ENCODE assay signal across 20 cellular contexts in the genomic region with DNA sequence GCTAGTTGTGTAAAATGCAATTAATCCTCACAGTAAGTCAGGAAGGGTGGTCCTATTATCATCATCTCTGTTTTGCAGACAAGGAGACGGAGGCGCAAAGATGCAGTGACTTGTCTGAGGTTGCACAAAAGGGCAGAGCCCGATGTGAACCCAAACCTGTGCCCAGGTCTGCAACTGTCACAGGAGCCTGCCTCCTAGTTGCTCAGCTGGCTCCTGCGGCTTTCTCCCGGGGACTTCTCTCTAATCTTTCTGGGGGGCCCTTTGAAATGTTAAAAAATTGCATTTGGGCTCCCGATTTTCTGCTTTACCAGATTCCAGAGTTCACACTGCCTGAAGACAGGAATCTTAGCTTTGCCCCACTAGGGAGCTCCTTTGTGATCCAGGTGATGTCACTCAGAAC. TPM values are rescaled to one million over a fixed set of nuclear protein-coding genes. Genes with fewer than 3 reads are reported as not detected.
DNase-seq lines count a peak whose midpoint lies in the region; ATAC-seq and TF ChIP-seq lines count a peak whose summit lies in the region.
"Had no signal": no experiment of that assay in that cellular context is flagged by ENCODE, and none has a peak within 500 bp of the region (broad histone marks: within the 10 kb centered on the region; RNA-seq: fewer than 3 reads in every experiment).

No MANE protein-coding gene starts in this region.

- H3K4me3 ChIP-seq in HUES6 (ENCODE audit: low read depth, low read length) (peak overlapping the region; percentile 52), iPS-20b (ENCODE audit: low read length) (peak overlapping the region; percentile 58; the same call in 1 of the 2 replicates), dorsolateral prefrontal cortex (no peak overlapping the region)

- H3K27ac ChIP-seq in HUES6 (ENCODE audit: low read depth, low read length) = no peak overlapping the region
- no peak overlapping the region for H3K27ac ChIP-seq in iPS-20b (ENCODE audit: low read length)
- H3K27ac ChIP-seq in dorsolateral prefrontal cortex = no peak overlapping the region

- H3K36me3 ChIP-seq in HUES6 (ENCODE audit: control insufficient read depth, insufficient read depth, low read length) (no peaks in the 10 kb centered on the region), iPS-20b (ENCODE audit: insufficient read depth, low read depth, low read length) (no peaks in the 10 kb centered on the region)

- POLR2A ChIA-PET in WTC11 (lab: Charles Lee) = no interaction called here

- peak overlapping the region; percentile 54 for H3K4me3 Mint-ChIP-seq in WTC11
- H3K4me3 Mint-ChIP-seq: CD4-positive, alpha-beta memory T cell had no signal

- TF ChIP-seq CTCF in WTC11 (IDR thresholded peaks at IDR 0.05) (no peak), dorsolateral prefrontal cortex (IDR thresholded peaks at IDR 0.05 in 54 of 56, conservative IDR thresholded peaks at IDR 0.05 in 2 of 56; ENCODE audit: low read depth in 1 of 56, partially characterized antibody in 56 of 56) (no peak)

- no peaks in the 10 kb centered on the region for H3K9me3 Mint-ChIP-seq in WTC11
- H3K9me3 Mint-ChIP-seq: CD4-positive, alpha-beta memory T cell had no signal

- ATAC-seq in WTC11 (no peak), GM21576 (IDR thresholded peaks at IDR 0.05; ENCODE audit: unreplicated experiment) (no peak)

- H3K4me1 ChIP-seq in HUES6 (ENCODE audit: control insufficient read depth, insufficient read depth, low read length) = peaks cover 20% of the 10 kb centered on the region
- H3K4me1 ChIP-seq in iPS-20b (ENCODE audit: insufficient read depth, low read length) = peaks cover 3% of the 10 kb centered on the region

- peaks cover 50% of the 10 kb centered on the region for H3K27me3 Mint-ChIP-seq in WTC11 (ENCODE audit: low read depth)

- CTCF ChIA-PET in WTC11 (lab: Charles Lee) = interaction anchor here (0.5 to 2.9 kb wide), 10 partner anchors 13 to 421 kb away, joined by 3 to 17 read pairs (median 4); no protein-coding TSS in a partner anchor

- intact Hi-C loops in dorsolateral prefrontal cortex (cut with DNase I) = no loop called here

- peaks cover 46% of the 10 kb centered on the region for H3K27me3 ChIP-seq in HUES6 (ENCODE audit: control insufficient read depth, insufficient read depth, low read length)
- peaks cover 53% of the 10 kb centered on the region for H3K27me3 ChIP-seq in iPS-20b (ENCODE audit: insufficient read depth, low read length)
- H3K27me3 ChIP-seq in dorsolateral prefrontal cortex = peaks cover 0 to 59% (median 13%) of the 10 kb centered on the region in 45 donors

- no peaks in the 10 kb centered on the region for H3K9me3 ChIP-seq in HUES6 (ENCODE audit: control insufficient read depth, insufficient read depth, low read depth, low read length)
- H3K9me3 ChIP-seq in iPS-20b (ENCODE audit: insufficient read depth, low read depth, low read length) = no peaks in the 10 kb centered on the region

- no peak overlapping the region for H3K27ac Mint-ChIP-seq in WTC11
- H3K27ac Mint-ChIP-seq: CD4-positive, alpha-beta memory T cell had no signal

- H3K4me1 Mint-ChIP-seq in WTC11 = peaks cover 29% of the 10 kb centered on the region

- H3K36me3 Mint-ChIP-seq in WTC11 = no peaks in the 10 kb centered on the region
- H3K36me3 Mint-ChIP-seq: CD4-positive, alpha-beta memory T cell had no signal

- H3K9ac ChIP-seq in HUES6 (ENCODE audit: low read length) (no peak overlapping the region), iPS-20b (ENCODE audit: low read depth, low read length) (no peak overlapping the region)

- DNase-seq in WTC11 (ENCODE audit: low spot score) = no peak
- no peak for DNase-seq in GF-D8 (lab: John Stamatoyannopoulos, UW)
- DNase-seq in NCI-H526 treated with DMSO at 0.1 percent for 48 hours (lab: John Stamatoyannopoulos, UW) = no peak
- DNase-seq in dorsolateral prefrontal cortex = no peak
- DNase-seq: CD4-positive, alpha-beta memory T cell; DMS79; IMR-90; NCI-H1105 treated with DMSO at 0.1 percent for 48 hours; NCI-H187 treated with DMSO at 0.1 percent for 48 hours; NCI-H446; NK-92 treated with Interleukin-12 subunit alpha and Interleukin-12 subunit beta, amount 100 ng/mL, for 24 hours; OCI-M1; RPMI8226; SIG-M5 had no signal

TF ChIP-seq in WTC11, 78 proteins besides CTCF, POLR2A, EP300 and RAD21:
- TF ChIP-seq ZNF423 (CRISPR knock-in tag; IDR thresholded peaks at IDR 0.05) = peak; percentile 52; the same call in 1 of the 2 replicates
- TF ChIP-seq, protein P1, sequence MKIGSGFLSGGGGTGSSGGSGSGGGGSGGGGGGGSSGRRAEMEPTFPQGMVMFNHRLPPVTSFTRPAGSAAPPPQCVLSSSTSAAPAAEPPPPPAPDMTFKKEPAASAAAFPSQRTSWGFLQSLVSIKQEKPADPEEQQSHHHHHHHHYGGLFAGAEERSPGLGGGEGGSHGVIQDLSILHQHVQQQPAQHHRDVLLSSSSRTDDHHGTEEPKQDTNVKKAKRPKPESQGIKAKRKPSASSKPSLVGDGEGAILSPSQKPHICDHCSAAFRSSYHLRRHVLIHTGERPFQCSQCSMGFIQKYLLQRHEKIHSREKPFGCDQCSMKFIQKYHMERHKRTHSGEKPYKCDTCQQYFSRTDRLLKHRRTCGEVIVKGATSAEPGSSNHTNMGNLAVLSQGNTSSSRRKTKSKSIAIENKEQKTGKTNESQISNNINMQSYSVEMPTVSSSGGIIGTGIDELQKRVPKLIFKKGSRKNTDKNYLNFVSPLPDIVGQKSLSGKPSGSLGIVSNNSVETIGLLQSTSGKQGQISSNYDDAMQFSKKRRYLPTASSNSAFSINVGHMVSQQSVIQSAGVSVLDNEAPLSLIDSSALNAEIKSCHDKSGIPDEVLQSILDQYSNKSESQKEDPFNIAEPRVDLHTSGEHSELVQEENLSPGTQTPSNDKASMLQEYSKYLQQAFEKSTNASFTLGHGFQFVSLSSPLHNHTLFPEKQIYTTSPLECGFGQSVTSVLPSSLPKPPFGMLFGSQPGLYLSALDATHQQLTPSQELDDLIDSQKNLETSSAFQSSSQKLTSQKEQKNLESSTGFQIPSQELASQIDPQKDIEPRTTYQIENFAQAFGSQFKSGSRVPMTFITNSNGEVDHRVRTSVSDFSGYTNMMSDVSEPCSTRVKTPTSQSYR (CRISPR knock-in tag; IDR thresholded peaks at IDR 0.05) = no peak

RNA-seq across cellular contexts. Expression of a gene that starts 9.4 kb away (rescaled TPM):
- total RNA-seq in WTC11 (2021) (not detected in 3 replicates), dorsolateral prefrontal cortex (under 1 TPM in 1 of 120 experiments, not detected in 119; 0.13 TPM)
- total RNA-seq: CD4-positive, alpha-beta memory T cell; G401; H4; HT-29; IMR-90 had no signal

RNA-seq across cellular contexts. Expression of a gene that starts 35.7 kb away (rescaled TPM):
- 7.5 to 8.3 TPM (median 7.8 TPM) in 3 replicates for total RNA-seq in WTC11 (2021)
- 10 to 100 TPM in 48 of 120 experiments, 1 to 10 TPM in 72; 4.2 to 14.8 (median 9.3) TPM for total RNA-seq in dorsolateral prefrontal cortex

RNA-seq across cellular contexts. Expression of a gene that starts 55.9 kb away (rescaled TPM):
- 133 to 166 TPM (median 153 TPM) in 3 replicates for total RNA-seq in WTC11 (2021)
- total RNA-seq in dorsolateral prefrontal cortex = 100 to 1,000 TPM in 6 of 120 experiments, 10 to 100 TPM in 114; 40.7 to 123 (median 66.8) TPM

Comparison
In these comparisons a context has a peak if more than half of its experiments do, and no peak if none do; other contexts are left out.
1. H3K4me3 ChIP-seq: peak in HUES6 (single experiment) and iPS-20b (single experiment); none in dorsolateral prefrontal cortex (0 of 59).